Comparison of ENCODE assay signal across 8 cellular contexts in the genomic region with DNA sequence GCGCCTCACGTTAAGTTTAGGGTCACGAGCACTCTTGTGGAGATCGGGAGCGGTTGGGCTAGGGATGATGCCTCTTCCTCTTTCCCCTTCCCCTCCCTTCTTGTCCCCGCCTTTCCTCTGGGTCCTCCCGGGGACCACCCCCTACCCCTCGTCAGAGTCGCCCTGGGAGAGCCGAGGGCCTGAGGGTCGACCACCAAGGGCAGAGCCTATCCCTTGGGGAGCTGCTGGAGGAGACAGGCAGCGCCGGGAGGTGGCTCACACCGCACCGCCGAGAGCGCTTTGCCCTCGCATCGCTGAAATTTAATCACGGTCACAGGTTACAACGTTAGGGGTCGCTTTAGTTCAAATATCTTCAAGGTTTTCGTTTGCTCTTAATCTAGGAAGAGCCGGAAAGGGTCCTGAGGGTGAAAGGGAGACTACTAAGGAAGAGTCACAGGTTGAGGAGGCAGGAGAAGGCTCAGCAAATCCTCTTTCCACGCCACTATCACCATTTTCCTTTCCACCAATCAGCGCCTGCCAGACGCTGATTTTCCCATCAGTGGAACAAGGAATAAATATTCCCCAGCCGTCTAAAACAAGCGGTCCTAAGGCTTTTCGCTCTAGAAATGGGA. TPM values are rescaled to one million over a fixed set of nuclear protein-coding genes. Genes with fewer than 3 reads are reported as not detected.
DNase-seq lines count a peak whose midpoint lies in the region; ATAC-seq and TF ChIP-seq lines count a peak whose summit lies in the region.

No MANE protein-coding gene starts in this region.

- DNase-seq in EL (peak; percentile 1), T1000 (lab: John Stamatoyannopoulos, UW) (peak; percentile 15), right lobe of liver (peak in 1 of 3 donors; percentile 26), NAMALWA (ENCODE audit: low spot score) (no peak)

- H3K36me3 ChIP-seq in ectodermal cell (ENCODE audit: control insufficient read depth, insufficient read depth, low read length) (no peaks in the 10 kb centered on the region), right lobe of liver (no peaks in the 10 kb centered on the region), stomach smooth muscle (ENCODE audit: control insufficient read depth in 2 of 2, insufficient read depth in 2 of 2, low read length in 2 of 2) (no peaks in the 10 kb centered on the region)

- H3K27me3 ChIP-seq in ectodermal cell (ENCODE audit: control insufficient read depth, insufficient read depth, low read length, poor library complexity, severe bottlenecking) (peaks cover 9% of the 10 kb centered on the region), right lobe of liver (peaks cover 0 to 19% of the 10 kb centered on the region in 2 donors), stomach smooth muscle (ENCODE audit: control insufficient read depth in 1 of 2, insufficient read depth in 2 of 2, low read length in 2 of 2) (peaks cover 20 to 40% of the 10 kb centered on the region in 2 donors)

- H3K9ac ChIP-seq in stomach smooth muscle (ENCODE audit: low read length in 2 of 2), result no peak overlapping the region

- H3K27ac ChIP-seq in ectodermal cell (ENCODE audit: insufficient read depth, low read depth, low read length, poor library complexity, severe bottlenecking) (peak overlapping the region; percentile 9), right lobe of liver (no peak overlapping the region), stomach smooth muscle (ENCODE audit: low read length) (peak overlapping the region; percentile 7)

- intact Hi-C loops in right lobe of liver (cut with DNase I), result no loop called here

- no peak for TF ChIP-seq CTCF in right lobe of liver (IDR thresholded peaks at IDR 0.05)

- TF ChIP-seq POLR2A in right lobe of liver (IDR thresholded peaks at IDR 0.05), result no peak

- H3K4me1 ChIP-seq in ectodermal cell (ENCODE audit: control insufficient read depth, insufficient read depth, low read length) (no peaks in the 10 kb centered on the region), right lobe of liver (peaks cover 0 to 12% (median 0%) of the 10 kb centered on the region in 4 donors), stomach smooth muscle (ENCODE audit: control insufficient read depth, insufficient read depth, low read length) (peaks cover 3% of the 10 kb centered on the region)

- H3K4me3 ChIP-seq in ectodermal cell (ENCODE audit: insufficient read depth, low read depth, low read length) (peak overlapping the region; percentile 60), right lobe of liver (peak overlapping the region; percentile 38 to 50 (median 39)), stomach smooth muscle (ENCODE audit: low read length in 2 of 2) (peak overlapping the region; percentile 73 to 75)

- ATAC-seq in HG02973 (IDR thresholded peaks at IDR 0.05; ENCODE audit: unreplicated experiment), result peak; percentile 39
- ATAC-seq in right lobe of liver, result peak; percentile 41 to 60 (median 54)
- no peak for ATAC-seq in HG03139 (IDR thresholded peaks at IDR 0.05; ENCODE audit: unreplicated experiment)

- WGBS in ectodermal cell, 2 experiments, result 1% methylated on average over 30 of the region's 30 CpGs
- WGBS in right lobe of liver (ENCODE audit: insufficient coverage, low coverage, low lambda C conversion rate, missing lambda C conversion rate), result 1% methylated on average over 18 of the region's 30 CpGs

- H3K9me3 ChIP-seq in ectodermal cell (ENCODE audit: control insufficient read depth, low read length), result no peaks in the 10 kb centered on the region
- H3K9me3 ChIP-seq in right lobe of liver, result no peaks in the 10 kb centered on the region
- no peaks in the 10 kb centered on the region for H3K9me3 ChIP-seq in stomach smooth muscle (ENCODE audit: control insufficient read depth in 2 of 2, low read length in 2 of 2)

RNA-seq across cellular contexts. Expression of gene SNCA, which starts 0.5 kb away (rescaled TPM):
- 18.4 TPM for polyA plus RNA-seq in ectodermal cell (2013, experiment 1 of 4)
- 13.3 TPM for polyA plus RNA-seq in ectodermal cell (2013, experiment 2 of 4)
- polyA plus RNA-seq in ectodermal cell (2013, experiment 3 of 4), result 15.7 TPM
- 16.1 TPM for polyA plus RNA-seq in ectodermal cell (2013, experiment 4 of 4)
- 1 to 10 TPM in 3 of 6 experiments, under 1 TPM in 3; 0.43 to 5.1 (median 1.0) TPM for total RNA-seq in right lobe of liver

RNA-seq across cellular contexts. Expression of gene MMRN1, which starts 57.2 kb away (rescaled TPM):
- polyA plus RNA-seq in ectodermal cell (2013, experiment 1 of 4), result 18.8 TPM
- polyA plus RNA-seq in ectodermal cell (2013, experiment 2 of 4), result 12.6 TPM
- 23.0 TPM for polyA plus RNA-seq in ectodermal cell (2013, experiment 3 of 4)
- 32.0 TPM for polyA plus RNA-seq in ectodermal cell (2013, experiment 4 of 4)
- total RNA-seq in right lobe of liver, result 10 to 100 TPM in 3 of 6 experiments, 1 to 10 TPM in 3; 5.4 to 19.0 (median 11.0) TPM

Comparison
In these comparisons a context has a peak if more than half of its experiments do, and no peak if none do; other contexts are left out.
1. H3K27ac ChIP-seq: peak in ectodermal cell (single experiment) and stomach smooth muscle (single experiment); none in right lobe of liver (0 of 3).
2. Peak in every context shown above with its lines, with median percentiles within 50 percentile points of each other: H3K4me3 ChIP-seq.